Comparison of ENCODE assay signal across 1 cellular context in the genomic region with DNA sequence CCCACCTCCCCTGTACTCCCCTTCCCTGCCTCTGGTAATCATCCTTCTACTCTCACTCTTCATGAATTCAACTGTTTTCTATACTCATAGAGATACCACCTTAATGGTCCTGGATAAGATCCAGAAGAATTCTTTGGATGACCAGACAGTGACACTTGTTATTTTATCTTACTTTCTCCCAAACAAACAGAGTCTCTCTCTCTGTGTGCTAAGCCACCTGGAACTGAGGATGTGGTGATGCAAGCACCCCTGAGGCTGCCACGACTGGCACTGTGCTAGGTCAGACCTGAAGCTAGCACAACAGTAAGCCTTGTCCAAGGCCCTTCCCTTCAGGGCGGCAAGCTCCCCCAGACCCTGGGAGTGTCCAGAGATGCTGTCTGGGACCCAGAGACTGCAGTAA.
TF ChIP-seq lines count a peak whose summit lies in the region.

No MANE protein-coding gene starts in this region.

TF ChIP-seq in HepG2, 621 proteins besides CTCF, POLR2A, EP300 and RAD21 (continued from another document):
- TF ChIP-seq HMGXB4 (CRISPR knock-in tag; IDR thresholded peaks at IDR 0.05; ENCODE audit: borderline replicate concordance in 1 of 2, low read depth in 1 of 2) (no peak), KDM5A (IDR thresholded peaks at IDR 0.05; ENCODE audit: borderline replicate concordance, low read length) (no peak)
